In the genomic region with DNA sequence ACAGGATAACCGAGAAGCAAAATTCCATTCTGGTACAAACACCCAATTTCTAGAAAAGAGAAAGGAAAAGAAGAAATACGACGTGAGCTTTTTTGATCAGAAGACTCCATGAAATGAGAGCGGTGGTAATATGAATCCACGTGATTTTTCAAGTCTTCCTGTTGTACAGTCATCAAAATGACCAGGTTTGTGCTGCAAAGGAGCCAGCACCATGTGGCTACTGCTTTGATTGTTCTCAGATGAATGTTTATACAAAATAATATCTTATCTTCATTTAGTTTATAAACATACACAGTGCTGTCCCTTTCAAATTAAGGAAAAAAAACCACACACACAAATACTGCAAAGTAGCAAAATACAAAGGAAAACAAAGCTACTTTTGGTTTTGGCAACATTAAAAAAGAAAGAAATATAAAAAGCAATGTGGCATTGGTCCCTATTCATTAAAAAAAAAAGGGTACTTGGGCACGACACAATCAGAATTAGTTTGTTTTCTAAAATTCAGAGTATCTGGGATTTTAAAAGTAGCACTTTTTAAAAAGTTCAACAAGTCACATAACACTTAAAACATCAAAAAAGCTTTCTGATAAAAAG, we compare ENCODE assay signal across 16 cellular contexts. TPM values are rescaled to one million over a fixed set of nuclear protein-coding genes. Genes with fewer than 3 reads are reported as not detected.
DNase-seq lines count a peak whose midpoint lies in the region; ATAC-seq and TF ChIP-seq lines count a peak whose summit lies in the region.
"Had no signal": no experiment of that assay in that cellular context is flagged by ENCODE, and none has a peak within 500 bp of the region (broad histone marks: within the 10 kb centered on the region; RNA-seq: fewer than 3 reads in every experiment).

No MANE protein-coding gene starts in this region.

- ATAC-seq in CD4-positive, CD25-positive, alpha-beta regulatory T cell (ENCODE audit: low read depth in 2 of 2) = no peak
- ATAC-seq in naive thymus-derived CD8-positive, alpha-beta T cell = peak; percentile 48 to 66
- ATAC-seq in GM18502 (IDR thresholded peaks at IDR 0.05; ENCODE audit: poor library complexity, unreplicated experiment) (no peak), HG03039 (IDR thresholded peaks at IDR 0.05; ENCODE audit: unreplicated experiment) (no peak)

- H3K27ac ChIP-seq in CD4-positive, CD25-positive, alpha-beta regulatory T cell (ENCODE audit: insufficient read depth, low read length, poor library complexity, severe bottlenecking) = no peak overlapping the region
- H3K27ac ChIP-seq: Peyer's patch had no signal

- DNase-seq in CD4-positive, CD25-positive, alpha-beta regulatory T cell = peak in 1 of 3 donors; percentile 23
- no peak for DNase-seq in Jurkat, Clone E6-1 (ENCODE audit: low read depth, low spot score)
- DNase-seq in choroid plexus epithelial cell (ENCODE audit: low read depth) (peak; percentile 36), NCI-H2196 treated with DMSO at 0.1 percent for 48 hours (lab: John Stamatoyannopoulos, UW; ENCODE audit: unreplicated experiment) (no peak)
- DNase-seq in naive thymus-derived CD8-positive, alpha-beta T cell = no peak
- DNase-seq in activated CD4-positive, CD25-positive, alpha-beta regulatory T cell (lab: John Stamatoyannopoulos, UW) = no peak
- DNase-seq: activated CD8-positive, alpha-beta memory T cell treated with anti-CD3 and anti-CD28 coated beads, Interleukin-2, amount 50 U/mL, for 48 hours; kidney; NCI-H1048; occipital lobe; Peyer's patch; stimulated activated CD4-positive, alpha-beta T cell treated with anti-CD3 and anti-CD28 coated beads, Interleukin-15, amount 100 ng/mL, for 24 hours; stimulated activated CD8-positive, alpha-beta memory T cell treated with anti-CD3 and anti-CD28 coated beads, Interleukin-4, amount 100 ng/mL, for 48 hours had no signal

- no peaks in the 10 kb centered on the region for H3K27me3 ChIP-seq in CD4-positive, CD25-positive, alpha-beta regulatory T cell (ENCODE audit: control insufficient read depth, insufficient read depth, low read length)
- H3K27me3 ChIP-seq: Peyer's patch had no signal

- POLR2A ChIA-PET in naive thymus-derived CD8-positive, alpha-beta T cell (lab: Charles Lee) = interaction anchor here (0.6 to 4.9 kb wide), 10 partner anchors 13 to 962 kb away, joined by 3 to 110 read pairs (median 4); a partner anchor contains a TSS

- H3K27ac Mint-ChIP-seq in CD4-positive, CD25-positive, alpha-beta regulatory T cell = peak overlapping the region; percentile 61 to 91 (median 86)
- peak overlapping the region; percentile 74 to 96 (median 87) for H3K27ac Mint-ChIP-seq in naive thymus-derived CD8-positive, alpha-beta T cell

- H3K27me3 Mint-ChIP-seq in CD4-positive, CD25-positive, alpha-beta regulatory T cell = no peaks in the 10 kb centered on the region
- H3K27me3 Mint-ChIP-seq in naive thymus-derived CD8-positive, alpha-beta T cell = no peaks in the 10 kb centered on the region

- peaks cover 3% of the 10 kb centered on the region for H3K36me3 Mint-ChIP-seq in CD4-positive, CD25-positive, alpha-beta regulatory T cell
- H3K36me3 Mint-ChIP-seq in naive thymus-derived CD8-positive, alpha-beta T cell = no peaks in the 10 kb centered on the region

- no peak for TF ChIP-seq CTCF in choroid plexus epithelial cell (conservative IDR thresholded peaks at IDR 0.05; ENCODE audit: low read depth, low read length)

- H3K4me1 Mint-ChIP-seq in CD4-positive, CD25-positive, alpha-beta regulatory T cell = peaks cover 17 to 33% (median 24%) of the 10 kb centered on the region in 4 donors
- peaks cover 27 to 58% (median 34%) of the 10 kb centered on the region in 4 donors for H3K4me1 Mint-ChIP-seq in naive thymus-derived CD8-positive, alpha-beta T cell

- no peaks in the 10 kb centered on the region for H3K36me3 ChIP-seq in CD4-positive, CD25-positive, alpha-beta regulatory T cell (ENCODE audit: control insufficient read depth, insufficient read depth, low read length)

- H3K4me3 ChIP-seq in CD4-positive, CD25-positive, alpha-beta regulatory T cell (ENCODE audit: low read depth, low read length) = peak overlapping the region; percentile 33
- H3K4me3 ChIP-seq in Jurkat, Clone E6-1 (ENCODE audit: low read length) = 0 out of 2 replicates have a peak overlapping the region, but pooled peaks have one; percentile 29
- H3K4me3 ChIP-seq in choroid plexus epithelial cell (ENCODE audit: low read depth, low read length) = no peak overlapping the region
- H3K4me3 ChIP-seq: Peyer's patch had no signal

- H3K9me3 Mint-ChIP-seq in CD4-positive, CD25-positive, alpha-beta regulatory T cell = no peaks in the 10 kb centered on the region
- H3K9me3 Mint-ChIP-seq in naive thymus-derived CD8-positive, alpha-beta T cell = no peaks in the 10 kb centered on the region

- no peaks in the 10 kb centered on the region for H3K9me3 ChIP-seq in CD4-positive, CD25-positive, alpha-beta regulatory T cell (ENCODE audit: control insufficient read depth in 2 of 2, low read length in 2 of 2)
- H3K9me3 ChIP-seq: Peyer's patch had no signal

- peak overlapping the region in 2 of 4 donors; percentile 28 to 76 for H3K4me3 Mint-ChIP-seq in CD4-positive, CD25-positive, alpha-beta regulatory T cell
- peak overlapping the region; percentile 52 to 83 (median 73) for H3K4me3 Mint-ChIP-seq in naive thymus-derived CD8-positive, alpha-beta T cell

- H3K4me1 ChIP-seq in CD4-positive, CD25-positive, alpha-beta regulatory T cell (ENCODE audit: control insufficient read depth, insufficient read depth, low read length, poor library complexity, severe bottlenecking) = peaks cover 6% of the 10 kb centered on the region

RNA-seq across cellular contexts. Expression of a gene that starts 13.0 kb away (rescaled TPM):
- total RNA-seq in CD4-positive, CD25-positive, alpha-beta regulatory T cell = 218 TPM
- 100 to 1,000 TPM; 722 to 844 (median 818) TPM for polyA plus RNA-seq in CD4-positive, CD25-positive, alpha-beta regulatory T cell
- 51.1 TPM for polyA plus RNA-seq in Jurkat, Clone E6-1 (2012; ENCODE audit: insufficient read depth, insufficient read length)
- 100 to 1,000 TPM; 157 to 163 TPM for total RNA-seq in naive thymus-derived CD8-positive, alpha-beta T cell
- polyA plus RNA-seq in naive thymus-derived CD8-positive, alpha-beta T cell = 100 to 1,000 TPM; 453 to 720 (median 520) TPM
- total RNA-seq: NCI-H460 had no signal

RNA-seq across cellular contexts. Expression of a gene that starts 48.8 kb away (rescaled TPM):
- 5.9 TPM for total RNA-seq in CD4-positive, CD25-positive, alpha-beta regulatory T cell
- 1 to 10 TPM in 2 of 4 donors, under 1 TPM in 1, not detected in 1; 0.90 to 3.5 (median 1.5) TPM for polyA plus RNA-seq in CD4-positive, CD25-positive, alpha-beta regulatory T cell
- polyA plus RNA-seq in Jurkat, Clone E6-1 (2012; ENCODE audit: insufficient read depth, insufficient read length) = not detected
- total RNA-seq in naive thymus-derived CD8-positive, alpha-beta T cell = under 1 TPM; 0.26 to 0.77 TPM
- under 1 TPM in 2 of 3 donors, not detected in 1; 0.06 to 0.21 TPM for polyA plus RNA-seq in naive thymus-derived CD8-positive, alpha-beta T cell
- total RNA-seq: NCI-H460 had no signal

Comparison
In these comparisons a context has a peak if more than half of its experiments do, and no peak if none do; other contexts are left out.
1. ATAC-seq: peak in naive thymus-derived CD8-positive, alpha-beta T cell (2 of 2); none in CD4-positive, CD25-positive, alpha-beta regulatory T cell (0 of 2), GM18502 (single experiment) and HG03039 (single experiment).